In the genomic region with DNA sequence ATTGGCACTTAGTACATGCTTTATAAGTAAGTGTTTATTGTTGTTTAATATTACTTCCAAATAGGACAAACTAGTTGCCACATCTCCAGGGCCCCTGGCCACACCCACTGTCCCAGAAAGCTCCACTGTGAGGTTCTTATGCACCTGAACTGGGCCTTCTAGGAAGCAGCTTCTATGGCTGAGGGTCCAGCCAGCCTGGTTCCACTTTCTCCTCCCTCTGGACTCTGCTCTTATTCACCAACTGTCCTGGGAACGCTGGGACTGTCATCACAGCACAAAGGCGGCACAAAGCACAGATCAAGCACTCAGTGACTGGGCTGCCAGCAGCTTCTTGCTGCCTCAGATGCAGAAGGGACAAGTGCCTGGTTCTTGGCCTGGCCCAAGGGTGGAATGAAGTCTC, we compare ENCODE assay signal across 27 cellular contexts. TPM values are rescaled to one million over a fixed set of nuclear protein-coding genes. Genes with fewer than 3 reads are reported as not detected.
"Had no signal": no experiment of that assay in that cellular context is flagged by ENCODE, and none has a peak within 500 bp of the region (broad histone marks: within the 10 kb centered on the region; RNA-seq: fewer than 3 reads in every experiment).

No MANE protein-coding gene starts in this region.

- H3K36me3 Mint-ChIP-seq: natural killer cell; stimulated activated memory B cell treated with anti-CD40 and anti-IgM and Interleukin-4, amounts not matched to agents 10 μg/mL and 1 μg/mL and 100 μg/mL, for 72 hours had no signal

- H3K4me1 ChIP-seq: colonic mucosa, gastrocnemius medialis, lower lobe of right lung, prostate gland, right atrium auricular region, sigmoid colon had no signal

- DNase-seq: colonic mucosa; effector CD8-positive, alpha-beta T cell; endodermal cell; foreskin fibroblast; gastrocnemius medialis; left ventricle myocardium superior; lower lobe of right lung; natural killer cell; sigmoid colon; stimulated activated CD4-positive, alpha-beta T cell treated with anti-CD3 and anti-CD28 coated beads, Interleukin-2, amount 100 ng/mL, for 24 hours; stimulated activated CD4-positive, alpha-beta T cell treated with anti-CD3 and anti-CD28 coated beads, Interleukin-4, amount 100 ng/mL, for 4 hours; stimulated activated naive CD8-positive, alpha-beta T cell treated with anti-CD3 and anti-CD28 coated beads, Interleukin-15, Interleukin-2, amounts not matched to agents 100 U/mL and 50 U/mL, for 24 hours; upper lobe of right lung had no signal

- H3K27ac Mint-ChIP-seq: dendritic cell treated with granulocyte-macrophage colony-stimulating factor and Interleukin-4, amounts not matched to agents 40 ng/mL and 50 ng/mL, for 4 days; endodermal cell; natural killer cell; stimulated activated memory B cell treated with anti-CD40 and anti-IgM and Interleukin-4, amounts not matched to agents 10 μg/mL and 1 μg/mL and 100 μg/mL, for 72 hours had no signal

- H3K4me3 ChIP-seq: colonic mucosa, gastrocnemius medialis, lower lobe of right lung, prostate gland, right atrium auricular region, sigmoid colon, thoracic aorta, tibial nerve, upper lobe of right lung, vagina had no signal

- H3K9me3 ChIP-seq: colonic mucosa, gastrocnemius medialis, lower lobe of right lung, prostate gland, right atrium auricular region, sigmoid colon, thoracic aorta, tibial nerve, upper lobe of right lung, vagina had no signal

- H3K36me3 ChIP-seq: colonic mucosa, gastrocnemius medialis, lower lobe of right lung, prostate gland, right atrium auricular region, sigmoid colon, thoracic aorta, tibial nerve, upper lobe of right lung, vagina had no signal

- H3K9me3 Mint-ChIP-seq: dendritic cell treated with granulocyte-macrophage colony-stimulating factor and Interleukin-4, amounts not matched to agents 40 ng/mL and 50 ng/mL, for 4 days; endodermal cell; natural killer cell; stimulated activated memory B cell treated with anti-CD40 and anti-IgM and Interleukin-4, amounts not matched to agents 10 μg/mL and 1 μg/mL and 100 μg/mL, for 72 hours had no signal

- H3K4me3 Mint-ChIP-seq: dendritic cell treated with granulocyte-macrophage colony-stimulating factor and Interleukin-4, amounts not matched to agents 40 ng/mL and 50 ng/mL, for 4 days; endodermal cell; natural killer cell; stimulated activated memory B cell treated with anti-CD40 and anti-IgM and Interleukin-4, amounts not matched to agents 10 μg/mL and 1 μg/mL and 100 μg/mL, for 72 hours had no signal

- ATAC-seq: esophagus mucosa; gastrocnemius medialis; left ventricle myocardium superior; lower lobe of right lung; natural killer cell; stimulated activated memory B cell treated with anti-CD40 and anti-IgM and Interleukin-4, amounts not matched to agents 10 μg/mL and 1 μg/mL and 100 μg/mL, for 72 hours; stimulated activated naive CD8-positive, alpha-beta T cell treated with anti-CD3 and anti-CD28 coated beads, Interleukin-15, Interleukin-2, amounts not matched to agents 100 U/mL and 50 U/mL, for 24 hours; upper lobe of right lung had no signal

- H3K27me3 ChIP-seq: colonic mucosa, gastrocnemius medialis, right atrium auricular region, sigmoid colon, tibial nerve, upper lobe of right lung, vagina had no signal

- FAIRE-seq: keratinocyte had no signal

- H3K4me1 Mint-ChIP-seq: stimulated activated memory B cell treated with anti-CD40 and anti-IgM and Interleukin-4, amounts not matched to agents 10 μg/mL and 1 μg/mL and 100 μg/mL, for 72 hours had no signal

- H3K27ac ChIP-seq: colonic mucosa, epithelial cell of prostate, gastrocnemius medialis, lower lobe of right lung, prostate gland, right atrium auricular region, sigmoid colon, thoracic aorta, upper lobe of right lung, vagina had no signal

RNA-seq across cellular contexts. Expression of gene ZNF648, which starts 29.6 kb away (rescaled TPM):
- total RNA-seq: glomerular endothelial cell, left ventricle myocardium superior, lower lobe of right lung, mononuclear cell, natural killer cell, osteoblast, right atrium auricular region, thoracic aorta, upper lobe of right lung, vagina had no signal
- polyA plus RNA-seq: keratinocyte, neural cell had no signal
